In genomic region chr21:42548687-42549406, GRCh38 we compare ENCODE assay signal across 1 cellular context.
TF ChIP-seq lines count a peak whose summit lies in the region.

No MANE protein-coding gene starts in this region.

TF ChIP-seq in WTC11, 78 proteins besides CTCF, POLR2A, EP300 and RAD21 (continued from another document):
- TF ChIP-seq CDX4 (CRISPR knock-in tag; IDR thresholded peaks at IDR 0.05; ENCODE audit: borderline replicate concordance) = no peak
- no peak for TF ChIP-seq ZNF281 (CRISPR knock-in tag; IDR thresholded peaks at IDR 0.05)
- TF ChIP-seq SP1 (CRISPR knock-in tag; conservative IDR thresholded peaks at IDR 0.05) = no peak
- TF ChIP-seq AFF4 (CRISPR knock-in tag; IDR thresholded peaks at IDR 0.05; ENCODE audit: borderline replicate concordance) = no peak
- TF ChIP-seq ATF6 (CRISPR knock-in tag; IDR thresholded peaks at IDR 0.05) = no peak
- no peak for TF ChIP-seq KAT7 (CRISPR knock-in tag; IDR thresholded peaks at IDR 0.05; ENCODE audit: borderline replicate concordance)
- no peak for TF ChIP-seq E2F1 (CRISPR knock-in tag; IDR thresholded peaks at IDR 0.05)
- TF ChIP-seq ESRRA (CRISPR knock-in tag; IDR thresholded peaks at IDR 0.05; ENCODE audit: borderline replicate concordance) = no peak
- TF ChIP-seq ZBTB21 (CRISPR knock-in tag; IDR thresholded peaks at IDR 0.05; ENCODE audit: borderline replicate concordance) = no peak
- TF ChIP-seq JUN (CRISPR knock-in tag; IDR thresholded peaks at IDR 0.05) = no peak
- no peak for TF ChIP-seq AR (CRISPR knock-in tag; IDR thresholded peaks at IDR 0.05)
- no peak for TF ChIP-seq NFATC4 (CRISPR knock-in tag; IDR thresholded peaks at IDR 0.05)
- TF ChIP-seq FOXP1 (CRISPR knock-in tag; IDR thresholded peaks at IDR 0.05; ENCODE audit: borderline replicate concordance) = no peak
- no peak for TF ChIP-seq FOXJ3 (CRISPR knock-in tag; IDR thresholded peaks at IDR 0.05; ENCODE audit: borderline replicate concordance)
